ENCODE assay signal across 1 cellular context in the genomic region with DNA sequence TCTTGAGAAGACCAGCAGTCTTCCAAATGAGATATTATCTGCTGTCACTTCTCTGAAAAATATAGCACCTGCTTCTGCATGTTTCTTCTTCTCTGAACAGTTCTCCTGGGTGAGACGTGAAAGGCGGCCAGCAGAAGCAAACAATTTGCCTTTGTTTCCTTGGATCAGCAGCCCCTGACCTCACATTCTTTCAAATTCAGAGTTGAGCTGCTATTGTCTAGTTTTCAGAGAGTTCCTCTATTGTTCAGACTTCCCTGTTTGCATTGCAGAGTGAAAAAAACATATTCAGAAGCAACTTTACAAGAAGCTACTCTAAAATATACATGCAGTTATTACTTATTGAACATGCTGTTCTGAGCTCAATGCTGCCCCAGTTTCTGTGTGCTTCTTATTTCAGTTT.
TF ChIP-seq lines count a peak whose summit lies in the region.

No MANE protein-coding gene starts in this region.

TF ChIP-seq in GM23338, 12 proteins besides CTCF, POLR2A, EP300 and RAD21 (continued from another document):
- no peak for TF ChIP-seq ZNF331 (CRISPR knock-in tag; IDR thresholded peaks at IDR 0.05; ENCODE audit: low read depth)
- TF ChIP-seq EZH2phosphoT487 (IDR thresholded peaks at IDR 0.05; ENCODE audit: unreplicated experiment), result no peak
- TF ChIP-seq CREB1 (CRISPR knock-in tag; IDR thresholded peaks at IDR 0.05; ENCODE audit: low read depth), result no peak
TF ChIP-seq in GM23338: peak in this region for 0.
